Comparison of ENCODE assay signal across 9 cellular contexts in genomic region chr2:222424729-222425671, GRCh38. TPM values are rescaled to one million over a fixed set of nuclear protein-coding genes. Genes with fewer than 3 reads are reported as not detected.
DNase-seq lines count a peak whose midpoint lies in the region; ATAC-seq and TF ChIP-seq lines count a peak whose summit lies in the region.
"Had no signal": no experiment of that assay in that cellular context is flagged by ENCODE, and none has a peak within 500 bp of the region (broad histone marks: within the 10 kb centered on the region; RNA-seq: fewer than 3 reads in every experiment).

No MANE protein-coding gene starts in this region.

- H3K9ac ChIP-seq in ES-I3 (ENCODE audit: low read depth, low read length): peak overlapping the region; percentile 43; the same call in 1 of the 2 replicates
- no peak overlapping the region for H3K9ac ChIP-seq in iPS-20b (ENCODE audit: low read depth, low read length)

- H3K36me3 ChIP-seq in ES-I3 (ENCODE audit: insufficient read depth, low read length): no peaks in the 10 kb centered on the region
- no peaks in the 10 kb centered on the region for H3K36me3 ChIP-seq in adrenal gland (replicated peaks in 1 of 2)
- no peaks in the 10 kb centered on the region for H3K36me3 ChIP-seq in iPS-20b (ENCODE audit: insufficient read depth, low read depth, low read length)

- H3K4me3 ChIP-seq in adrenal gland: peak overlapping the region in 2 of 4 donors; percentile 45 to 77
- peak overlapping the region; percentile 73 for H3K4me3 ChIP-seq in iPS-20b (ENCODE audit: low read length)

- no peaks in the 10 kb centered on the region for H3K27me3 ChIP-seq in adrenal gland
- H3K27me3 ChIP-seq in iPS-20b (ENCODE audit: insufficient read depth, low read length): peaks cover 100% of the 10 kb centered on the region

- 13 to 42% (median 28%) methylated on average over 31 to 74 of the region's 74 CpGs for WGBS in adrenal gland, 4 donors

- H3K9me3 ChIP-seq in ES-I3 (ENCODE audit: control insufficient read depth, insufficient read depth, low read length) (no peaks in the 10 kb centered on the region), adrenal gland (replicated peaks in 1 of 3) (no peaks in the 10 kb centered on the region), iPS-20b (ENCODE audit: insufficient read depth, low read depth, low read length) (no peaks in the 10 kb centered on the region)

- intact Hi-C loops in adrenal gland (cut with DNase I): no loop called here

- H3K27ac ChIP-seq in adrenal gland (peak overlapping the region in 3 of 5 donors; percentile 36 to 54 (median 47)), iPS-20b (ENCODE audit: low read length) (no peak overlapping the region)

- H3K4me1 ChIP-seq in ES-I3 (ENCODE audit: insufficient read depth, low read length): no peaks in the 10 kb centered on the region
- peaks cover 0 to 3% of the 10 kb centered on the region in 2 donors for H3K4me1 ChIP-seq in adrenal gland (replicated peaks in 1 of 2)
- peaks cover 5% of the 10 kb centered on the region; the same call in 1 of the 2 replicates for H3K4me1 ChIP-seq in iPS-20b (ENCODE audit: insufficient read depth, low read length)

- TF ChIP-seq POLR2A in adrenal gland (IDR thresholded peaks at IDR 0.05): no peak

- TF ChIP-seq CTCF in adrenal gland (IDR thresholded peaks at IDR 0.05): no peak

- DNase-seq in NCI-H526 treated with DMSO at 0.1 percent for 48 hours (lab: John Stamatoyannopoulos, UW) (peak; percentile 35), adrenal gland (peak in 6 of 7 donors; percentile 19 to 73 (median 38)), pons (ENCODE audit: low spot score) (no peak), SHP77 (lab: John Stamatoyannopoulos, UW) (no peak)
- peak; percentile 34 to 41 for DNase-seq in stimulated activated CD4-positive, alpha-beta T cell treated with anti-CD3 and anti-CD28 coated beads, Interleukin-2, amount 100 ng/mL, for 24 hours

- peak; percentile 26 for ATAC-seq in GM21528 (IDR thresholded peaks at IDR 0.05; ENCODE audit: low FRiP score, unreplicated experiment)

RNA-seq across cellular contexts. Expression of gene SGPP2, which starts 0.7 kb away (rescaled TPM):
- 10 to 100 TPM; 11.2 to 33.7 (median 18.8) TPM for total RNA-seq in adrenal gland
- 10 to 100 TPM in 1 of 3 donors, 1 to 10 TPM in 1, under 1 TPM in 1; 0.61 to 11.2 (median 1.3) TPM for polyA plus RNA-seq in adrenal gland
- total RNA-seq: fibroblast of lung had no signal
- polyA plus RNA-seq: fibroblast of lung had no signal

Comparison
In these comparisons a context has a peak if more than half of its experiments do, and no peak if none do; other contexts are left out.
1. DNase-seq: peak in NCI-H526 treated with DMSO at 0.1 percent for 48 hours (single experiment), adrenal gland (6 of 7) and stimulated activated CD4-positive, alpha-beta T cell treated with anti-CD3 and anti-CD28 coated beads, Interleukin-2, amount 100 ng/mL, for 24 hours (2 of 2); none in pons (single experiment) and SHP77 (0 of 2).